In genomic region chr16:30139895-30140481, GRCh38 we compare ENCODE assay signal across 1 cellular context.
TF ChIP-seq lines count a peak whose summit lies in the region.

No MANE protein-coding gene starts in this region.

TF ChIP-seq in HepG2, 621 proteins besides CTCF, POLR2A, EP300 and RAD21 (continued from another document and continues in another):
- TF ChIP-seq FOXP4 (CRISPR knock-in tag; IDR thresholded peaks at IDR 0.05) (peak; percentile 99), ZNF235 (CRISPR knock-in tag; IDR thresholded peaks at IDR 0.05; ENCODE audit: borderline replicate concordance) (no peak), ZNF580 (CRISPR knock-in tag; IDR thresholded peaks at IDR 0.05; ENCODE audit: borderline replicate concordance, low read depth) (peak; percentile 24), TARDBP (CRISPR knock-in tag; IDR thresholded peaks at IDR 0.05) (peak; percentile 85), SPEN (CRISPR knock-in tag; IDR thresholded peaks at IDR 0.05; ENCODE audit: low read depth) (no peak; the same call in 1 of the 2 replicates), ZBTB44 (CRISPR knock-in tag; IDR thresholded peaks at IDR 0.05) (no peak), ZNF780A (CRISPR knock-in tag; IDR thresholded peaks at IDR 0.05) (no peak), ZNF709 (CRISPR knock-in tag; IDR thresholded peaks at IDR 0.05) (peak; percentile 85; the same call in 1 of the 2 replicates), POLR2G (IDR thresholded peaks at IDR 0.05; ENCODE audit: low read depth, low read length) (peak; percentile 79), ZNF740 (CRISPR knock-in tag; IDR thresholded peaks at IDR 0.05) (no peak), TCF12 (IDR thresholded peaks at IDR 0.05) (no peak), TCF12 (CRISPR knock-in tag; IDR thresholded peaks at IDR 0.05) (peak; percentile 85; the same call in 1 of the 2 replicates), ZNF782 (CRISPR knock-in tag; IDR thresholded peaks at IDR 0.05; ENCODE audit: borderline replicate concordance) (no peak; the same call in 1 of the 2 replicates), JDP2 (CRISPR knock-in tag; IDR thresholded peaks at IDR 0.05; ENCODE audit: borderline replicate concordance) (peak; percentile 22; the same call in 1 of the 2 replicates), MAF1 (CRISPR knock-in tag; IDR thresholded peaks at IDR 0.05; ENCODE audit: borderline replicate concordance) (no peak), SOX6 (IDR thresholded peaks at IDR 0.05) (no peak), SOX6 (CRISPR knock-in tag; IDR thresholded peaks at IDR 0.05) (peak; percentile 93), TMF1 (CRISPR knock-in tag; IDR thresholded peaks at IDR 0.05; ENCODE audit: low read depth) (0 out of 2 replicates have a peak, but pooled peaks have one; percentile 25), ZNF784 (CRISPR knock-in tag; IDR thresholded peaks at IDR 0.05; ENCODE audit: borderline replicate concordance) (no peak), MLLT10 (CRISPR knock-in tag; IDR thresholded peaks at IDR 0.05) (no peak), PRMT3 (CRISPR knock-in tag; IDR thresholded peaks at IDR 0.05; ENCODE audit: borderline replicate concordance, low read depth) (no peak), SMAD1 (CRISPR knock-in tag; IDR thresholded peaks at IDR 0.05; ENCODE audit: borderline replicate concordance, low read depth) (no peak; the same call in 1 of the 2 replicates), ZNF160 (CRISPR knock-in tag; IDR thresholded peaks at IDR 0.05) (no peak), NFIB (CRISPR knock-in tag; IDR thresholded peaks at IDR 0.05; ENCODE audit: borderline replicate concordance) (no peak), MAZ (IDR thresholded peaks at IDR 0.05; ENCODE audit: borderline replicate concordance, low read depth, low read length) (no peak), MAZ (CRISPR knock-in tag; IDR thresholded peaks at IDR 0.05; ENCODE audit: low read depth) (peak; percentile 64; the same call in 1 of the 2 replicates), FOXA1 (IDR thresholded peaks at IDR 0.05) (peak; percentile 98), FOXA1 (CRISPR knock-in tag; IDR thresholded peaks at IDR 0.05) (peak; percentile 100), TRAFD1 (CRISPR knock-in tag; IDR thresholded peaks at IDR 0.05; ENCODE audit: borderline replicate concordance) (no peak), SIX1 (CRISPR knock-in tag; IDR thresholded peaks at IDR 0.05; ENCODE audit: borderline replicate concordance) (peak; percentile 93), U2AF2 (IDR thresholded peaks at IDR 0.05; ENCODE audit: low read depth, low read length) (no peak), FOSL2 (CRISPR knock-in tag; IDR thresholded peaks at IDR 0.05) (peak; percentile 62), MIER2 (CRISPR knock-in tag; IDR thresholded peaks at IDR 0.05) (0 out of 2 replicates have a peak, but pooled peaks have one; percentile 61), ZBTB46 (CRISPR knock-in tag; IDR thresholded peaks at IDR 0.05; ENCODE audit: borderline replicate concordance) (no peak), ZNF512B (CRISPR knock-in tag; IDR thresholded peaks at IDR 0.05; ENCODE audit: borderline replicate concordance) (peak; percentile 56; the same call in 1 of the 2 replicates), POGZ (CRISPR knock-in tag; IDR thresholded peaks at IDR 0.05) (no peak; the same call in 1 of the 2 replicates), ZNF503 (CRISPR knock-in tag; IDR thresholded peaks at IDR 0.05) (peak; percentile 84), ZBTB43 (CRISPR knock-in tag; conservative IDR thresholded peaks at IDR 0.05) (peak; percentile 96), KDM5A (IDR thresholded peaks at IDR 0.05; ENCODE audit: borderline replicate concordance, low read length) (no peak; the same call in 1 of the 2 replicates), NCOA1 (CRISPR knock-in tag; IDR thresholded peaks at IDR 0.05) (peak; percentile 95), BHLHE40 (IDR thresholded peaks at IDR 0.05; ENCODE audit: low read length) (peak; percentile 91), ZMYM4 (CRISPR knock-in tag; IDR thresholded peaks at IDR 0.05) (peak; percentile 68), ZSCAN12 (CRISPR knock-in tag; IDR thresholded peaks at IDR 0.05) (no peak), ZNF263 (CRISPR knock-in tag; IDR thresholded peaks at IDR 0.05) (peak; percentile 94), MBD4 (IDR thresholded peaks at IDR 0.05; ENCODE audit: borderline replicate concordance, low read length) (no peak; the same call in 1 of the 2 replicates), HCFC1 (IDR thresholded peaks at IDR 0.05; ENCODE audit: low read depth, low read length) (no peak), ZNF724P (CRISPR knock-in tag; IDR thresholded peaks at IDR 0.05; ENCODE audit: borderline replicate concordance) (no peak), MTA1 (CRISPR knock-in tag; IDR thresholded peaks at IDR 0.05; ENCODE audit: borderline replicate concordance) (no peak), CAMTA2 (CRISPR knock-in tag; IDR thresholded peaks at IDR 0.05; ENCODE audit: borderline replicate concordance) (no peak), ZNF878 (CRISPR knock-in tag; IDR thresholded peaks at IDR 0.05) (peak; percentile 71; the same call in 1 of the 2 replicates), ZBTB2 (CRISPR knock-in tag; IDR thresholded peaks at IDR 0.05; ENCODE audit: low read depth) (peak; percentile 58; the same call in 1 of the 2 replicates)
